ENCODE assay signal across 17 cellular contexts in genomic region chr16:9996191-9996590, GRCh38.
"Had no signal": no experiment of that assay in that cellular context is flagged by ENCODE, and none has a peak within 500 bp of the region (broad histone marks: within the 10 kb centered on the region; RNA-seq: fewer than 3 reads in every experiment).

No MANE protein-coding gene starts in this region.

- FAIRE-seq: frontal cortex, pancreas had no signal

- ATAC-seq: heart left ventricle, left lobe of liver, natural killer cell, pancreas, sciatic nerve had no signal

- H3K9me3 ChIP-seq: pancreas, thoracic aorta, transverse colon had no signal

- H3K36me3 ChIP-seq: heart left ventricle, pancreas, stomach, thoracic aorta, transverse colon had no signal

- H3K27ac ChIP-seq: coronary artery, heart left ventricle, pancreas, skin epidermis, stomach, thoracic aorta, transverse colon had no signal

- H3K4me3 ChIP-seq: coronary artery, heart left ventricle, pancreas, skin epidermis, stomach, thoracic aorta, transverse colon had no signal

- H3K27me3 ChIP-seq: pancreas, stomach, transverse colon had no signal

- DNase-seq: effector CD8-positive, alpha-beta T cell; heart left ventricle; hippocampal formation; natural killer cell; occipital lobe; pancreas; stimulated activated CD4-positive, alpha-beta T cell treated with anti-CD3 and anti-CD28 coated beads, Interleukin-12 subunit alpha, Interleukin-12 subunit beta, amount 100 ng/mL, for 4 hours; stimulated activated naive CD4-positive, alpha-beta T cell; stomach; substantia nigra; transverse colon had no signal

- H3K4me1 ChIP-seq: heart left ventricle, pancreas, stomach, transverse colon had no signal
